11 cellular contexts compared by ENCODE assay signal in the genomic region with DNA sequence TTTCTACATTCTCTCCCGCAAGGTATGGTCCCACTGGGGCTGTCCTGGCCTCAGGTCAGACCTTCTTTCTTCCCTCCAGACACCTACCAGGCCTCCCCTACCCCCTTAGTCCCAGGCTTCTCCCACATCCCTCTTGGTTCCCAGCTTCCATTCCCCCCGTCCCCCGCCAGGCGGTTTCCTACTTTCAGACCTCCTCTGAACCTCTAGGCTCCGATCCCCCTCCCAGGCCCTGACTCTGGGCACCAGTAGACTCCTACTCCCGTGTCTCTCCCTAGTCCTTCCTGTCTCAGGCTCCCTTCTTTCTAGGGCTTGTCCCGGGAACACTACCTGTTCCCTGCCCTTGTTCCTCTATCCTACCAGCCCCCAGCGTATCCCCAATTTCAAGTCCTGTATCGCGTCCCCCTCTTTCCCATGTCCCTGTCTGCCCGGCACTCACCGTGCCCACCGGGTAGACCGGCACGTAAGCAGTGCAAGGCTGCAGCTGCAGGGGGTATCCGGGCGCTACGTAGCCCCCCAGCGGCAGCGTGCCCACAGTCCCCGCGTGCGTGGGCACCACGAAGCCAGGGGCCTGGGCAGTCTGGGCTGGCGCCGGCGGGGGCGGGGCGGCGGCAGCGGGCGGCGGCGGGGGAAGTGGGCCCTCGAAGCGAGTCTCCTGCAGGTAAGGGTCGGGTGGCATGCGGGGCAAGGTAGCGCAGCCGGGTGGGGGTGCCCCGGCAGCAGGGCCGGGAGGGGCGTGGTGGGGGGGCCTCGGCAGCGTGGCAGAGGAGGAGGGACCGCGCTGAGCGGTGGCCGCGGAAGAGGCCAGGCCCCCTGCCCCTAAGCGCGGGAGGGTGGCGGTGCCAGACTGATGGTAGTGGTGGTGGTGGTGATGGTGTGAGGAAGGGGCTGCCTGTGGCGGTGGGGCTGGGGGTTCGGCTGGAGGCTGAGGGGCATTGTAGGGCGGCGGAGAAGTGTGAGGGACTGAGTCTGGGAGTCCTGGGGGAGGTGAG. TPM values are rescaled to one million over a fixed set of nuclear protein-coding genes. Genes with fewer than 3 reads are reported as not detected.
DNase-seq lines count a peak whose midpoint lies in the region; TF ChIP-seq lines count a peak whose summit lies in the region.
"Had no signal": no experiment of that assay in that cellular context is flagged by ENCODE, and none has a peak within 500 bp of the region (broad histone marks: within the 10 kb centered on the region; RNA-seq: fewer than 3 reads in every experiment).

No MANE protein-coding gene starts in this region.

- TF ChIP-seq CTCF in brain (conservative IDR thresholded peaks at IDR 0.05), result no peak

- peaks cover 60% of the 10 kb centered on the region for H3K4me1 Mint-ChIP-seq in brain

- H3K36me3 ChIP-seq in HUES6 (ENCODE audit: control insufficient read depth, insufficient read depth, low read length) (no peaks in the 10 kb centered on the region), stomach smooth muscle (ENCODE audit: control insufficient read depth in 2 of 2, insufficient read depth in 2 of 2, low read length in 2 of 2) (peaks cover 3 to 5% of the 10 kb centered on the region in 2 donors)
- H3K36me3 ChIP-seq: SJSA1 had no signal

- H3K9ac ChIP-seq in HUES6 (ENCODE audit: low read length), result no peak overlapping the region
- H3K9ac ChIP-seq in stomach smooth muscle (ENCODE audit: low read length in 2 of 2), result peak overlapping the region in 1 of 2 donors; percentile 78

- H3K36me3 Mint-ChIP-seq in brain, result peaks cover 15% of the 10 kb centered on the region
- H3K36me3 Mint-ChIP-seq: activated naive CD4-positive, alpha-beta T cell treated with anti-CD3 and anti-CD28 coated beads, Interleukin-2, amount 10 ng/mL, durations not matched to agents 7 days and 5 days had no signal

- peaks cover 36% of the 10 kb centered on the region for H3K27me3 ChIP-seq in HUES6 (ENCODE audit: control insufficient read depth, insufficient read depth, low read length)
- no peaks in the 10 kb centered on the region for H3K27me3 ChIP-seq in layer of hippocampus (ENCODE audit: control insufficient read depth, insufficient read depth, low read length)
- H3K27me3 ChIP-seq in stomach smooth muscle (ENCODE audit: control insufficient read depth in 1 of 2, insufficient read depth in 2 of 2, low read length in 2 of 2), result no peaks in the 10 kb centered on the region

- peaks cover 0 to 9% (median 6%) of the 10 kb centered on the region in 5 experiments for H3K9me3 Mint-ChIP-seq in brain
- H3K9me3 Mint-ChIP-seq: activated naive CD4-positive, alpha-beta T cell treated with anti-CD3 and anti-CD28 coated beads, Interleukin-2, amount 10 ng/mL, durations not matched to agents 7 days and 5 days had no signal

- H3K27ac ChIP-seq in HUES6 (ENCODE audit: low read depth, low read length) (no peak overlapping the region), layer of hippocampus (ENCODE audit: low read depth, low read length) (peak overlapping the region; percentile 93), stomach smooth muscle (ENCODE audit: low read length) (no peak overlapping the region)
- H3K27ac ChIP-seq: SJSA1 had no signal

- H3K4me1 ChIP-seq in HUES6 (ENCODE audit: control insufficient read depth, insufficient read depth, low read length) (peaks cover 52% of the 10 kb centered on the region), stomach smooth muscle (ENCODE audit: control insufficient read depth, insufficient read depth, low read length) (peaks cover 47% of the 10 kb centered on the region)

- H3K9me3 ChIP-seq in HUES6 (ENCODE audit: control insufficient read depth, insufficient read depth, low read depth, low read length), result no peaks in the 10 kb centered on the region
- no peaks in the 10 kb centered on the region for H3K9me3 ChIP-seq in stomach smooth muscle (ENCODE audit: control insufficient read depth in 2 of 2, low read length in 2 of 2)
- H3K9me3 ChIP-seq: SJSA1 had no signal

- no peak for DNase-seq in activated CD8-positive, alpha-beta memory T cell treated with anti-CD3 and anti-CD28 coated beads, Interleukin-2, amount 50 U/mL, for 4 hours
- DNase-seq in HPDE6-E6E7 (ENCODE audit: extremely low spot score) (no peak), SIG-M5 (lab: John Stamatoyannopoulos, UW) (no peak)
- DNase-seq: activated CD4-positive, alpha-beta T cell treated with anti-CD3 and anti-CD28 coated beads for 1 hour; activated naive CD4-positive, alpha-beta T cell treated with anti-CD3 and anti-CD28 coated beads, Interleukin-2, amount 10 ng/mL, durations not matched to agents 7 days and 5 days; dermis blood vessel endothelial cell had no signal

- H3K4me3 ChIP-seq in HUES6 (ENCODE audit: low read depth, low read length) (peak overlapping the region; percentile 56), stomach smooth muscle (ENCODE audit: low read length in 2 of 2) (peak overlapping the region; percentile 90 to 96)
- H3K4me3 ChIP-seq: SJSA1 had no signal

- H3K27me3 Mint-ChIP-seq in brain, result peaks cover 50% of the 10 kb centered on the region

- H3K27ac Mint-ChIP-seq in brain, result peak overlapping the region in 4 of 5 experiments; percentile 93 to 97 (median 95)
- H3K27ac Mint-ChIP-seq: activated naive CD4-positive, alpha-beta T cell treated with anti-CD3 and anti-CD28 coated beads, Interleukin-2, amount 10 ng/mL, durations not matched to agents 7 days and 5 days had no signal

- H3K4me3 Mint-ChIP-seq in brain, result peak overlapping the region; percentile 84 to 100 (median 99)

RNA-seq across cellular contexts. Expression of a gene that starts 1.5 kb away (rescaled TPM):
- 48.8 TPM for polyA plus RNA-seq in brain (ENCODE audit: insufficient read depth, low read depth, low replicate concordance)

RNA-seq across cellular contexts. Expression of a gene that starts 3.7 kb away (rescaled TPM):
- polyA plus RNA-seq in brain (ENCODE audit: insufficient read depth, low read depth, low replicate concordance), result 19.1 TPM

RNA-seq across cellular contexts. Expression of a gene that starts 14.2 kb away (rescaled TPM):
- 11.5 TPM for polyA plus RNA-seq in brain (ENCODE audit: insufficient read depth, low read depth, low replicate concordance)

RNA-seq across cellular contexts. Expression of a gene that starts 20.1 kb away (rescaled TPM):
- polyA plus RNA-seq in brain (ENCODE audit: insufficient read depth, low read depth, low replicate concordance), result 17.5 TPM

RNA-seq across cellular contexts. Expression of a gene that starts 22.2 kb away (rescaled TPM):
- 89.2 TPM for polyA plus RNA-seq in brain (ENCODE audit: insufficient read depth, low read depth, low replicate concordance)
